In the genomic region with DNA sequence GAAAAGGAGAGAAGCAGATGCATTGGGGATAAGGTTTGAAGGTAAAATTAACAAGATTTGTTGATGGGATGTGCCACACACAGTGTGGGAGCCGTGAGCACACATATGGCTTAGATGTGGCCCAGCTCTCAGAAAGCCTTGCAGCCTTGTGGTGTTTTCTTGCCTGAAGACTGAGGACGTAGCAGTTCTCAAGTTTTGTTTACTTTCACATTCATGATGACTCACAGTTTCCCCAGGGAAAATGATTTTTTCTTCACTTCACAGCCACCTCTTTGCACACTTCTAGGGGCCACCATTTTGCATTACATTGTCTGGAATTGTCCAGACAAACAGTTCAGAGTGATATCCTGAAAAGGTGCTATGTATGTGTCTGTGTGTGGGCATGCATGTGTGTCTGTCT, we compare ENCODE assay signal across 8 cellular contexts.
DNase-seq lines count a peak whose midpoint lies in the region; ATAC-seq and TF ChIP-seq lines count a peak whose summit lies in the region.

No MANE protein-coding gene starts in this region.

- ATAC-seq in GM18870 (IDR thresholded peaks at IDR 0.05; ENCODE audit: unreplicated experiment) = peak; percentile 92
- peak; percentile 97 for ATAC-seq in HG02852 (IDR thresholded peaks at IDR 0.05; ENCODE audit: unreplicated experiment)
- peak; percentile 91 for ATAC-seq in left lung

- TF ChIP-seq CTCF in left lung (IDR thresholded peaks at IDR 0.05) = no peak

- peaks cover 0 to 4% of the 10 kb centered on the region in 2 donors for H3K4me1 ChIP-seq in left lung

- H3K27ac ChIP-seq in left lung = no peak overlapping the region

- H3K9me3 ChIP-seq in left lung = no peaks in the 10 kb centered on the region

- H3K27me3 ChIP-seq in left lung = no peaks in the 10 kb centered on the region

- intact Hi-C loops in left lung (cut with DNase I) = no loop called here

- H3K36me3 ChIP-seq in left lung = no peaks in the 10 kb centered on the region

- H3K4me3 ChIP-seq in left lung = no peak overlapping the region

- DNase-seq in NOMO-1 treated with DMSO at 0.1 percent for 48 hours (lab: John Stamatoyannopoulos, UW; ENCODE audit: unreplicated experiment) = peak; percentile 54
- DNase-seq in left lung = no peak
- DNase-seq in NCI-H524 (lab: John Stamatoyannopoulos, UW) = no peak
- DNase-seq in NCI-H146 treated with DMSO at 0.1 percent for 48 hours (lab: John Stamatoyannopoulos, UW; ENCODE audit: unreplicated experiment) = no peak
- DNase-seq in stimulated activated CD4-positive, alpha-beta T cell treated with anti-CD3 and anti-CD28 coated beads, Interleukin-2, amount 100 ng/mL, for 48 hours = no peak
- DNase-seq in DMS114 treated with DMSO at 0.1 percent for 48 hours (lab: John Stamatoyannopoulos, UW; ENCODE audit: unreplicated experiment) = no peak
